ENCODE assay signal across 2 cellular contexts in the genomic region with DNA sequence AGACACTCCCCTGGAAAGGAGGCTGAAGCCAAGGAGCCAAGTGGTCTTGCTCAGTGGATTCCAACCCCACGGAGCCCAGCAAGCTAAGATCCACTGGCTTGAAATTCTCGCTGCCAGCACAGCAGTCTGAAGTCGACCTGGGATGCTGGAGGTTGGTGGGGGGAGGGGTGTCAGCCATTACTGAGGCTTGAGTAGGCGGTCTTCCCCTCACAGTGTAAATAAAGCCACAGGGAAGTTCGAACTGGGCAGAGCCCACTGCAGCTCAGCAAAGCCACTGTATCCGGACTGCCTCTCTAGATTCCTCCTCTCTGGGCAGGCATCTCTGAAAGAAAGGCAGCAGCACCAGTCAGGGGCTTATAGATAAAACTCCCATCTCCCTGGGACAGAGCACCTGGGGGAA. TPM values are rescaled to one million over a fixed set of nuclear protein-coding genes. Genes with fewer than 3 reads are reported as not detected.
"Had no signal": no experiment of that assay in that cellular context is flagged by ENCODE, and none has a peak within 500 bp of the region (broad histone marks: within the 10 kb centered on the region; RNA-seq: fewer than 3 reads in every experiment).

No MANE protein-coding gene starts in this region.

RNA-seq across cellular contexts. Expression of a gene that starts 22.0 kb away (rescaled TPM):
- total RNA-seq: SJSA1 had no signal
- polyA plus RNA-seq: IgD-negative memory B cell had no signal
